21 cellular contexts compared by ENCODE assay signal in the genomic region with DNA sequence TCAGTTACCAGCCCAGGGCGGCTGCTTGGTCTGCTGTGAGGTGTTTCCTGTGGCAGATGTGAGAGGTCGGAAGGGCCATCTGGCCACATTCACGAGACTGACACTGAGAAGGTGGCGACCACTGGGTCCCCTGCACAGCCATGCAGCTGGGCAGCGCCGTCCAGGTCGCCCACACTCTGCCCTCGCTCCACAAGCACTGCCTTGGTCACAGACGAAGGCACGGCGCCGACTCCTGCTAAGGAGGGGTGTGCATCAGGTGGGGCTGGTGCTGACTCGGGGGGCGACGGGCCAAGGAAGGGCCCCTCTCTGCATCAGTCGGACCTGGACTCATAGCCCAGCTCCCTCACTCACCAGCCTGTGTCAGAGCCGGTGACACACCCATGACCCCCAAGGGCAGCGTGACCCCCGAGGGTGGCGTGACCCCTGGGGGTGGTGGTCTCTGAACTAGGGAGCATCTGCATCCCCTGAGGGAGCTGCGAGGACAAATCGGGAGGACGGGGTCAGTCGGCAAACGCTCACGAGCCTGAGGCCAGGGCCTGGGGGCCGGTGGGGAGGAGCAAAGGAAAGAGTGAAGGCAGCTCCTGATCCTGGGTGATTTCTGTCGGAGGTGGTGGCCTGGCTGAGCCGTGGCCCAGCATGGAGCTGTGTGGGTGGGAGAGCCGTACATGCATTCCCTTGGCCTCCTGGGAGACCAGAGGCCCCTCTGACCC.
"Had no signal": no experiment of that assay in that cellular context is flagged by ENCODE, and none has a peak within 500 bp of the region (broad histone marks: within the 10 kb centered on the region; RNA-seq: fewer than 3 reads in every experiment).

No MANE protein-coding gene starts in this region.

- H3K27ac Mint-ChIP-seq: activated naive CD8-positive, alpha-beta T cell treated with anti-CD3 and anti-CD28 coated beads for 36 hours; immature natural killer cell; natural killer cell treated with Interleukin-12 subunit alpha and Interleukin-12 subunit beta and Interleukin-15 and Interleukin-18, amount 100 ng/mL, for 72 hours had no signal

- H3K9ac ChIP-seq: parathyroid adenoma had no signal

- H3K36me3 Mint-ChIP-seq: natural killer cell treated with Interleukin-12 subunit alpha and Interleukin-12 subunit beta and Interleukin-15 and Interleukin-18, amount 100 ng/mL, for 72 hours had no signal

- H3K27ac ChIP-seq: hepatocyte, parathyroid adenoma, sigmoid colon, thoracic aorta had no signal

- H3K4me1 ChIP-seq: parathyroid adenoma, sigmoid colon had no signal

- H3K9me3 Mint-ChIP-seq: activated naive CD8-positive, alpha-beta T cell treated with anti-CD3 and anti-CD28 coated beads for 36 hours; activated T-cell treated with anti-CD3 and anti-CD28 coated beads, Interleukin-2, amount 50 U/mL, for 4 hours; immature natural killer cell; natural killer cell treated with Interleukin-12 subunit alpha and Interleukin-12 subunit beta and Interleukin-15 and Interleukin-18, amount 100 ng/mL, for 72 hours had no signal

- H3K27me3 Mint-ChIP-seq: activated naive CD8-positive, alpha-beta T cell treated with anti-CD3 and anti-CD28 coated beads for 36 hours; natural killer cell treated with Interleukin-12 subunit alpha and Interleukin-12 subunit beta and Interleukin-15 and Interleukin-18, amount 100 ng/mL, for 72 hours had no signal

- DNase-seq: activated CD4-positive, alpha-beta T cell treated with anti-CD3 and anti-CD28 coated beads for 1 hour; activated CD4-positive, alpha-beta T cell treated with anti-CD3 and anti-CD28 coated beads, Interleukin-2, amount 50 U/mL, for 48 hours; activated CD8-positive, alpha-beta memory T cell treated with anti-CD3 and anti-CD28 coated beads, Interleukin-2, amount 50 U/mL, for 48 hours; activated naive CD4-positive, alpha-beta T cell treated with Interleukin-2 at 50 U/mL for 16 hours; activated naive CD8-positive, alpha-beta T cell treated with anti-CD3 and anti-CD28 coated beads for 36 hours; activated T-cell treated with anti-CD3 and anti-CD28 coated beads, Interleukin-2, amount 50 U/mL, for 4 hours; effector CD4-positive, alpha-beta T cell; foreskin melanocyte; immature natural killer cell; kidney glomerular epithelial cell; sigmoid colon; stimulated activated CD4-positive, alpha-beta T cell treated with anti-CD3 and anti-CD28 coated beads, Interleukin-15, amount 100 ng/mL, for 24 hours; stimulated activated CD8-positive, alpha-beta memory T cell treated with anti-CD3 and anti-CD28 coated beads, Interleukin-4, amount 100 ng/mL, for 48 hours; stimulated activated naive CD4-positive, alpha-beta T cell treated with Interleukin-2 at 50 U/mL for 16 hours; T-helper 9 cell had no signal

- H3K27me3 ChIP-seq: hepatocyte, sigmoid colon had no signal

- ATAC-seq: activated T-cell treated with anti-CD3 and anti-CD28 coated beads, Interleukin-2, amount 50 U/mL, for 4 hours; esophagus mucosa had no signal

- H3K4me3 Mint-ChIP-seq: activated naive CD8-positive, alpha-beta T cell treated with anti-CD3 and anti-CD28 coated beads for 36 hours; activated T-cell treated with anti-CD3 and anti-CD28 coated beads, Interleukin-2, amount 50 U/mL, for 4 hours; immature natural killer cell; natural killer cell treated with Interleukin-12 subunit alpha and Interleukin-12 subunit beta and Interleukin-15 and Interleukin-18, amount 100 ng/mL, for 72 hours had no signal

- H3K9me3 ChIP-seq: sigmoid colon, thoracic aorta had no signal

- H3K4me3 ChIP-seq: hepatocyte, sigmoid colon, smooth muscle cell, thoracic aorta had no signal

- H3K4me1 Mint-ChIP-seq: activated naive CD8-positive, alpha-beta T cell treated with anti-CD3 and anti-CD28 coated beads for 36 hours; immature natural killer cell had no signal
